11 cellular contexts compared by ENCODE assay signal in genomic region chr5:68644971-68645370, GRCh38.
DNase-seq lines count a peak whose midpoint lies in the region; ATAC-seq, FAIRE-seq and TF ChIP-seq lines count a peak whose summit lies in the region.
"Had no signal": no experiment of that assay in that cellular context is flagged by ENCODE, and none has a peak within 500 bp of the region (broad histone marks: within the 10 kb centered on the region; RNA-seq: fewer than 3 reads in every experiment).

No MANE protein-coding gene starts in this region.

- H3K9me3 Mint-ChIP-seq in CD8-positive, alpha-beta memory T cell = peaks cover 0 to 5% (median 0%) of the 10 kb centered on the region in 5 donors

- POLR2A ChIA-PET in CD8-positive, alpha-beta memory T cell (lab: Charles Lee) = no interaction called here

- H3K4me1 ChIP-seq in OCI-LY3 (ENCODE audit: low read length) = peaks cover 56% of the 10 kb centered on the region
- no peaks in the 10 kb centered on the region for H3K4me1 ChIP-seq in lower lobe of right lung
- no peaks in the 10 kb centered on the region for H3K4me1 ChIP-seq in CD8-positive, alpha-beta memory T cell (ENCODE audit: insufficient read depth, low read length)

- H3K27me3 ChIP-seq in OCI-LY3 (ENCODE audit: low read depth, low read length) = no peaks in the 10 kb centered on the region
- H3K27me3 ChIP-seq in lower lobe of right lung (ENCODE audit: low read depth) = no peaks in the 10 kb centered on the region
- H3K27me3 ChIP-seq in CD8-positive, alpha-beta memory T cell (ENCODE audit: insufficient read depth, low read length, poor library complexity, severe bottlenecking) = no peaks in the 10 kb centered on the region
- H3K27me3 ChIP-seq: neutrophil, transverse colon had no signal

- H3K36me3 Mint-ChIP-seq in CD8-positive, alpha-beta memory T cell = no peaks in the 10 kb centered on the region

- peak overlapping the region; percentile 70 for H3K4me2 ChIP-seq in OCI-LY3 (ENCODE audit: low read length)

- H3K36me3 ChIP-seq in OCI-LY3 (replicated peaks; ENCODE audit: low read depth, low read length) = no peaks in the 10 kb centered on the region
- no peaks in the 10 kb centered on the region for H3K36me3 ChIP-seq in lower lobe of right lung
- H3K36me3 ChIP-seq in CD8-positive, alpha-beta memory T cell (ENCODE audit: insufficient read depth, low read length) = no peaks in the 10 kb centered on the region
- H3K36me3 ChIP-seq: neutrophil, transverse colon had no signal

- H4K20me1 ChIP-seq in OCI-LY3 (ENCODE audit: insufficient read depth, low read length) = no peaks in the 10 kb centered on the region

- intact Hi-C loops in lower lobe of right lung (cut with DNase I) = no loop called here

- peaks cover 0 to 6% of the 10 kb centered on the region in 2 donors for H3K27me3 Mint-ChIP-seq in CD8-positive, alpha-beta memory T cell

- TF ChIP-seq CTCF in OCI-LY3 (IDR thresholded peaks at IDR 0.05; ENCODE audit: low read depth, low read length) (no peak), lower lobe of right lung (IDR thresholded peaks at IDR 0.05) (no peak)

- no peaks in the 10 kb centered on the region for H3K4me1 Mint-ChIP-seq in CD8-positive, alpha-beta memory T cell

- H3K4me3 ChIP-seq in OCI-LY3 (ENCODE audit: low read length) (peak overlapping the region; percentile 40), lower lobe of right lung (no peak overlapping the region)
- no peak overlapping the region for H3K4me3 ChIP-seq in CD8-positive, alpha-beta memory T cell (ENCODE audit: low read length)
- H3K4me3 ChIP-seq: transverse colon had no signal

- no peak for TF ChIP-seq POLR2A in H54 (IDR thresholded peaks at IDR 0.05; ENCODE audit: low read depth, low read length)

- FAIRE-seq in GM18507 (lab: Jason Lieb, UNC) = peak; percentile 93
- no peak for FAIRE-seq in H54 (lab: Jason Lieb, UNC)

- CTCF ChIA-PET in CD8-positive, alpha-beta memory T cell (lab: Charles Lee) = interaction anchor here (0.7 kb wide), 1 partner anchor 9 kb away, joined by 3 read pairs; no protein-coding TSS in a partner anchor

- H3K9ac ChIP-seq in OCI-LY3 (ENCODE audit: low read length) = peak overlapping the region; percentile 35; the same call in 1 of the 2 replicates

- DNase-seq in GM18507 (ENCODE audit: extremely low spot score, insufficient read length, low read depth) (peak; percentile 23), lower lobe of right lung (no peak), middle frontal gyrus (ENCODE audit: extremely low spot score, low spot score) (no peak), H54 (ENCODE audit: insufficient read length, low spot score) (no peak)
- DNase-seq in CD8-positive, alpha-beta memory T cell = no peak
- DNase-seq: RPMI8226, transverse colon had no signal

- no peak overlapping the region for H3K27ac Mint-ChIP-seq in CD8-positive, alpha-beta memory T cell

- H3K27ac ChIP-seq in OCI-LY3 (ENCODE audit: low read length) = peak overlapping the region; percentile 58
- H3K27ac ChIP-seq in lower lobe of right lung = no peak overlapping the region
- no peak overlapping the region for H3K27ac ChIP-seq in CD8-positive, alpha-beta memory T cell (ENCODE audit: low read depth, low read length)
- H3K27ac ChIP-seq: neutrophil, transverse colon had no signal

- H3K79me2 ChIP-seq in OCI-LY3 (ENCODE audit: low read length) = no peaks in the 10 kb centered on the region

- no peak overlapping the region for H2AFZ ChIP-seq in OCI-LY3 (ENCODE audit: low read depth, low read length)

- H3K9me3 ChIP-seq in OCI-LY3 (ENCODE audit: insufficient read depth, low read length) (no peaks in the 10 kb centered on the region), lower lobe of right lung (no peaks in the 10 kb centered on the region)
- H3K9me3 ChIP-seq in CD8-positive, alpha-beta memory T cell (ENCODE audit: low read length) = no peaks in the 10 kb centered on the region
- H3K9me3 ChIP-seq: neutrophil had no signal

- no peak overlapping the region for H3K4me3 Mint-ChIP-seq in CD8-positive, alpha-beta memory T cell

- ATAC-seq in GM19468 (IDR thresholded peaks at IDR 0.05; ENCODE audit: extremely low read depth, unreplicated experiment) (peak; percentile 94), HG03025 (IDR thresholded peaks at IDR 0.05; ENCODE audit: low FRiP score, unreplicated experiment) (peak; percentile 99), lower lobe of right lung (no peak)

Comparison
In these comparisons a context has a peak if more than half of its experiments do, and no peak if none do; other contexts are left out.
1. ATAC-seq: peak in GM19468 (single experiment) and HG03025 (single experiment); none in lower lobe of right lung (0 of 2).